19 cellular contexts compared by ENCODE assay signal in the genomic region with DNA sequence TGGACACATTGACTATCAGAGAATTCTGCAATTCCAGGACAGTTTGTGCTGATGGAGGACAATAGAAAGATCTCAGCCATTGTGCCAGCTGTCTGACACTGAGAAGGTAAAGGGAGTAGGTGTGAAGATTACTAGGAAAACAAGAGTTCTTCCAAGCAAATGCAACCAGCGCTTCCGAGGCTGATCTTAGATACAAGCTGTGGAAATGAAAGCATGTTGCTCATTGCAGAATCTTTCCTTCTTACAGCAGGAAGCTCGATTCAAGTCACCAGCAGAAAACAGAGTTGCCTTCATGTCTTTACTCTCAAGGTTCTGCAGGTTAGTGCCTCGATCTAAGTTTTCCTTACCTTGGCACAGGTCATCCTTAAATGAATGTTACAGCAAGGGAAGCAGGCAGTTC. TPM values are rescaled to one million over a fixed set of nuclear protein-coding genes. Genes with fewer than 3 reads are reported as not detected.
"Had no signal": no experiment of that assay in that cellular context is flagged by ENCODE, and none has a peak within 500 bp of the region (broad histone marks: within the 10 kb centered on the region; RNA-seq: fewer than 3 reads in every experiment).

No MANE protein-coding gene starts in this region.

- DNase-seq: activated B cell treated with CpG ODN at 0.5 μM for 24 hours; activated CD4-positive, alpha-beta T cell treated with anti-CD3 and anti-CD28 coated beads, Interleukin-2, amount 10 ng/mL, durations not matched to agents 7 days and 5 days; activated CD8-positive, alpha-beta memory T cell treated with anti-CD3 and anti-CD28 coated beads for 24 hours; activated naive CD4-positive, alpha-beta T cell treated with anti-CD3 and anti-CD28 coated beads, Interleukin-2, amount 10 ng/mL, durations not matched to agents 7 days and 5 days; caudate nucleus; cortex of kidney; effector memory CD4-positive, alpha-beta T cell; heart left ventricle; left lung; posterior cingulate gyrus; T-helper 17 cell; thyroid gland had no signal

- H3K4me3 Mint-ChIP-seq: activated B cell treated with CpG ODN at 0.5 μM for 24 hours; activated CD4-positive, alpha-beta T cell treated with anti-CD3 and anti-CD28 coated beads, Interleukin-2, amount 10 ng/mL, durations not matched to agents 7 days and 5 days; activated naive CD4-positive, alpha-beta T cell treated with anti-CD3 and anti-CD28 coated beads, Interleukin-2, amount 10 ng/mL, durations not matched to agents 7 days and 5 days; activated T-helper 17 cell treated with anti-CD3 and anti-CD28 coated beads, Interleukin-2, amount 50 U/mL, for 72 hours; memory B cell; stimulated activated effector memory CD8-positive, alpha-beta T cell treated with anti-CD3 and anti-CD28 coated beads, Interleukin-12 subunit alpha, Interleukin-12 subunit beta, amount 100 ng/mL, for 72 hours; T-helper 17 cell had no signal

- H3K4me1 Mint-ChIP-seq: activated B cell treated with CpG ODN at 0.5 μM for 24 hours; activated CD4-positive, alpha-beta T cell treated with anti-CD3 and anti-CD28 coated beads, Interleukin-2, amount 10 ng/mL, durations not matched to agents 7 days and 5 days; activated naive CD4-positive, alpha-beta T cell treated with anti-CD3 and anti-CD28 coated beads, Interleukin-2, amount 10 ng/mL, durations not matched to agents 7 days and 5 days; activated T-helper 17 cell treated with anti-CD3 and anti-CD28 coated beads, Interleukin-2, amount 50 U/mL, for 72 hours; memory B cell had no signal

- H3K27ac Mint-ChIP-seq: activated B cell treated with CpG ODN at 0.5 μM for 24 hours; activated CD4-positive, alpha-beta T cell treated with anti-CD3 and anti-CD28 coated beads, Interleukin-2, amount 10 ng/mL, durations not matched to agents 7 days and 5 days; activated naive CD4-positive, alpha-beta T cell treated with anti-CD3 and anti-CD28 coated beads, Interleukin-2, amount 10 ng/mL, durations not matched to agents 7 days and 5 days; activated T-helper 17 cell treated with anti-CD3 and anti-CD28 coated beads, Interleukin-2, amount 50 U/mL, for 72 hours; memory B cell; stimulated activated effector memory CD8-positive, alpha-beta T cell treated with anti-CD3 and anti-CD28 coated beads, Interleukin-12 subunit alpha, Interleukin-12 subunit beta, amount 100 ng/mL, for 72 hours; T-helper 17 cell had no signal

- H3K27ac ChIP-seq: heart left ventricle, left lung, right atrium auricular region, thyroid gland had no signal

- H3K4me3 ChIP-seq: heart left ventricle, left lung, right atrium auricular region, thyroid gland had no signal

- FAIRE-seq: islet of Langerhans, TTC549, urothelium cell line had no signal

- H3K9me3 Mint-ChIP-seq: activated B cell treated with CpG ODN at 0.5 μM for 24 hours; activated naive CD4-positive, alpha-beta T cell treated with anti-CD3 and anti-CD28 coated beads, Interleukin-2, amount 10 ng/mL, durations not matched to agents 7 days and 5 days; activated T-helper 17 cell treated with anti-CD3 and anti-CD28 coated beads, Interleukin-2, amount 50 U/mL, for 72 hours; stimulated activated effector memory CD8-positive, alpha-beta T cell treated with anti-CD3 and anti-CD28 coated beads, Interleukin-12 subunit alpha, Interleukin-12 subunit beta, amount 100 ng/mL, for 72 hours had no signal

- H3K36me3 ChIP-seq: heart left ventricle, left lung, right atrium auricular region, thyroid gland had no signal

- H3K4me1 ChIP-seq: left lung, right atrium auricular region, thyroid gland had no signal

- H3K27me3 ChIP-seq: right atrium auricular region, thyroid gland had no signal

- H3K36me3 Mint-ChIP-seq: activated naive CD4-positive, alpha-beta T cell treated with anti-CD3 and anti-CD28 coated beads, Interleukin-2, amount 10 ng/mL, durations not matched to agents 7 days and 5 days; memory B cell; stimulated activated effector memory CD8-positive, alpha-beta T cell treated with anti-CD3 and anti-CD28 coated beads, Interleukin-12 subunit alpha, Interleukin-12 subunit beta, amount 100 ng/mL, for 72 hours had no signal

- H3K9me3 ChIP-seq: heart left ventricle, left lung, right atrium auricular region, thyroid gland had no signal

RNA-seq across cellular contexts. Expression of a gene that starts 54.5 kb away (rescaled TPM):
- total RNA-seq: activated B cell treated with CpG ODN at 0.5 μM for 24 hours; activated CD4-positive, alpha-beta T cell treated with anti-CD3 and anti-CD28 coated beads, Interleukin-2, amount 10 ng/mL, durations not matched to agents 7 days and 5 days; activated T-helper 17 cell treated with anti-CD3 and anti-CD28 coated beads, Interleukin-2, amount 50 U/mL, for 72 hours; T-helper 17 cell had no signal
